In genomic region chr20:38283236-38283635, GRCh38 we compare ENCODE assay signal across 19 cellular contexts. TPM values are rescaled to one million over a fixed set of nuclear protein-coding genes. Genes with fewer than 3 reads are reported as not detected.
A peak's percentile ranks its signal among the peaks of the same experiment; 100 is the strongest.
DNase-seq lines count a peak whose midpoint lies in the region; ATAC-seq and TF ChIP-seq lines count a peak whose summit lies in the region.
"Had no signal": no experiment of that assay in that cellular context is flagged by ENCODE, and none has a peak within 500 bp of the region (broad histone marks: within the 10 kb centered on the region; RNA-seq: fewer than 3 reads in every experiment).

No MANE protein-coding gene starts in this region.

- H3K4me3 ChIP-seq in RWPE2 (ENCODE audit: severe bottlenecking): no peak overlapping the region
- H3K4me3 ChIP-seq in mesenchymal stem cell (ENCODE audit: insufficient read depth in 1 of 2, low read depth in 1 of 2, low read length in 2 of 2): no peak overlapping the region
- no peak overlapping the region for H3K4me3 ChIP-seq in breast epithelium
- no peak overlapping the region for H3K4me3 ChIP-seq in naive thymus-derived CD4-positive, alpha-beta T cell (ENCODE audit: low read length)
- H3K4me3 ChIP-seq: BLaER1, GM12878, GM23248 had no signal

- H3K4me1 ChIP-seq in RWPE2 (ENCODE audit: insufficient read depth, poor library complexity, severe bottlenecking) (peaks cover 5% of the 10 kb centered on the region), mesenchymal stem cell (ENCODE audit: control insufficient read depth, insufficient read depth, low read depth, low read length) (peaks cover 16% of the 10 kb centered on the region), breast epithelium (no peaks in the 10 kb centered on the region)
- no peaks in the 10 kb centered on the region for H3K4me1 ChIP-seq in naive thymus-derived CD4-positive, alpha-beta T cell (ENCODE audit: control insufficient read depth in 2 of 2, insufficient read depth in 2 of 2, low read length in 2 of 2)
- H3K4me1 ChIP-seq: Caco-2 had no signal

- H2BK12ac ChIP-seq in mesenchymal stem cell (ENCODE audit: low read length in 2 of 2): no peak overlapping the region

- H3K9ac ChIP-seq in mesenchymal stem cell (ENCODE audit: low read length): no peak overlapping the region
- H3K9ac ChIP-seq: BLaER1, GM23248 had no signal

- H2BK120ac ChIP-seq in mesenchymal stem cell (ENCODE audit: low read depth, low read length): no peak overlapping the region

- no peak overlapping the region for H3K4me3 Mint-ChIP-seq in naive thymus-derived CD4-positive, alpha-beta T cell
- H3K4me3 Mint-ChIP-seq: CD8-positive, alpha-beta memory T cell had no signal

- H2AK5ac ChIP-seq in mesenchymal stem cell (ENCODE audit: low read length, severe bottlenecking): no peak overlapping the region

- H3K27me3 ChIP-seq in RWPE2 (ENCODE audit: insufficient read depth, poor library complexity, severe bottlenecking) (no peaks in the 10 kb centered on the region), mesenchymal stem cell (ENCODE audit: control insufficient read depth in 1 of 2, insufficient read depth in 1 of 2, low read length in 2 of 2) (no peaks in the 10 kb centered on the region), breast epithelium (no peaks in the 10 kb centered on the region)
- no peaks in the 10 kb centered on the region for H3K27me3 ChIP-seq in naive thymus-derived CD4-positive, alpha-beta T cell (ENCODE audit: control insufficient read depth in 2 of 2, insufficient read depth in 2 of 2, low read length in 2 of 2)
- H3K27me3 ChIP-seq: BLaER1 had no signal

- H3K18ac ChIP-seq in mesenchymal stem cell (ENCODE audit: low read depth in 1 of 2, low read length in 2 of 2): no peak overlapping the region

- H4K91ac ChIP-seq in mesenchymal stem cell (ENCODE audit: low read length): no peak overlapping the region

- TF ChIP-seq CTCF in RWPE2 (IDR thresholded peaks at IDR 0.05; ENCODE audit: poor library complexity, severe bottlenecking): no peak
- TF ChIP-seq CTCF in breast epithelium (IDR thresholded peaks at IDR 0.05): no peak

- H4K8ac ChIP-seq in mesenchymal stem cell (ENCODE audit: low read length): peak overlapping the region; percentile 8

- WGBS in mesenchymal stem cell: 97% methylated on average over 2 of the region's 2 CpGs

- DNase-seq in NCI-H82 (lab: John Stamatoyannopoulos, UW) (peak; percentile 23), NCI-H82 treated with DMSO at 0.1 percent for 48 hours (lab: John Stamatoyannopoulos, UW; ENCODE audit: unreplicated experiment) (no peak), RWPE2 (ENCODE audit: low spot score) (peak; percentile 70), mesenchymal stem cell (no peak), posterior vena cava (ENCODE audit: low spot score) (peak; percentile 52), breast epithelium (ENCODE audit: low spot score in 2 of 2) (no peak)
- DNase-seq in activated CD4-positive, alpha-beta T cell treated with anti-CD3 and anti-CD28 coated beads for 48 hours: no peak
- DNase-seq in naive thymus-derived CD4-positive, alpha-beta T cell: no peak
- DNase-seq: 8988T; AML-193; CD8-positive, alpha-beta memory T cell; DMS79; GM23248 had no signal

- H3K4me1 Mint-ChIP-seq in naive thymus-derived CD4-positive, alpha-beta T cell: peaks cover 0 to 4% (median 0%) of the 10 kb centered on the region in 7 donors

- peaks cover 8 to 29% (median 18%) of the 10 kb centered on the region in 5 donors for H3K27me3 Mint-ChIP-seq in naive thymus-derived CD4-positive, alpha-beta T cell

- POLR2A ChIA-PET in naive thymus-derived CD4-positive, alpha-beta T cell (lab: Charles Lee): no interaction called here

- no peak for TF ChIP-seq POLR2A in breast epithelium (IDR thresholded peaks at IDR 0.05)

- H2BK5ac ChIP-seq in mesenchymal stem cell (ENCODE audit: low read depth, low read length, poor library complexity, severe bottlenecking): no peak overlapping the region

- H3K27ac ChIP-seq in RWPE2 (ENCODE audit: poor library complexity, severe bottlenecking): no peak overlapping the region
- H3K27ac ChIP-seq in mesenchymal stem cell (ENCODE audit: low read length, poor library complexity, severe bottlenecking): no peak overlapping the region
- H3K27ac ChIP-seq in breast epithelium: no peak overlapping the region
- H3K27ac ChIP-seq in naive thymus-derived CD4-positive, alpha-beta T cell (ENCODE audit: low read depth, low read length): no peak overlapping the region
- H3K27ac ChIP-seq: BLaER1, GM23248, HL-60 had no signal

- H3K79me1 ChIP-seq in mesenchymal stem cell (replicated peaks; ENCODE audit: low read length, poor library complexity, severe bottlenecking): no peaks in the 10 kb centered on the region

- no peak overlapping the region for H2BK15ac ChIP-seq in mesenchymal stem cell (ENCODE audit: low read depth, poor library complexity, severe bottlenecking)

- H3K36me3 Mint-ChIP-seq in naive thymus-derived CD4-positive, alpha-beta T cell: no peaks in the 10 kb centered on the region
- H3K36me3 Mint-ChIP-seq: CD8-positive, alpha-beta memory T cell had no signal

- H3K36me3 ChIP-seq in RWPE2 (ENCODE audit: low read depth): no peaks in the 10 kb centered on the region
- no peaks in the 10 kb centered on the region for H3K36me3 ChIP-seq in mesenchymal stem cell (ENCODE audit: control insufficient read depth in 1 of 2, insufficient read depth in 2 of 2, low read depth in 1 of 2, low read length in 2 of 2)
- no peaks in the 10 kb centered on the region for H3K36me3 ChIP-seq in breast epithelium
- H3K36me3 ChIP-seq in naive thymus-derived CD4-positive, alpha-beta T cell (ENCODE audit: control insufficient read depth in 2 of 3, insufficient read depth in 3 of 3, low read length in 3 of 3): no peaks in the 10 kb centered on the region
- H3K36me3 ChIP-seq: BLaER1 had no signal

- no peak overlapping the region for H2AFZ ChIP-seq in mesenchymal stem cell (ENCODE audit: low read depth, low read length)
- H2AFZ ChIP-seq: GM23248 had no signal

- peaks cover 0 to 3% (median 0%) of the 10 kb centered on the region in 11 donors for H3K9me3 Mint-ChIP-seq in naive thymus-derived CD4-positive, alpha-beta T cell
- H3K9me3 Mint-ChIP-seq: CD8-positive, alpha-beta memory T cell had no signal

- no peak overlapping the region for H3K4me2 ChIP-seq in mesenchymal stem cell (ENCODE audit: low read length, poor library complexity, severe bottlenecking)
- H3K4me2 ChIP-seq: BLaER1 had no signal

- H3K9me3 ChIP-seq in RWPE2 (ENCODE audit: severe bottlenecking) (peaks cover 3% of the 10 kb centered on the region), mesenchymal stem cell (ENCODE audit: control insufficient read depth, low read length) (peaks cover 9% of the 10 kb centered on the region), breast epithelium (no peaks in the 10 kb centered on the region)
- H3K9me3 ChIP-seq in naive thymus-derived CD4-positive, alpha-beta T cell (ENCODE audit: control insufficient read depth in 2 of 3, low read length in 3 of 3): no peaks in the 10 kb centered on the region

- H3K4ac ChIP-seq in mesenchymal stem cell (ENCODE audit: low read depth in 1 of 2, low read length in 2 of 2): peak overlapping the region in 1 of 2 experiments; percentile 9

- H3K14ac ChIP-seq in mesenchymal stem cell (ENCODE audit: low read length in 2 of 2): peak overlapping the region in 1 of 2 experiments; percentile 11

- no peak overlapping the region for H3K23ac ChIP-seq in mesenchymal stem cell (ENCODE audit: low read length in 2 of 2)

- ATAC-seq in RWPE2 (ENCODE audit: low read depth): no peak
- no peak for ATAC-seq in naive thymus-derived CD4-positive, alpha-beta T cell
- ATAC-seq: GM12878, HCT116 had no signal

- no peak overlapping the region for H3K27ac Mint-ChIP-seq in naive thymus-derived CD4-positive, alpha-beta T cell
- H3K27ac Mint-ChIP-seq: CD8-positive, alpha-beta memory T cell had no signal

- intact Hi-C loops in posterior vena cava (cut with DNase I): no loop called here
- intact Hi-C loops in breast epithelium (cut with DNase I; ENCODE audit: low total_unique reads): no loop called here
- intact Hi-C loops in naive thymus-derived CD4-positive, alpha-beta T cell (cut with micrococcal nuclease): no loop called here

- CTCF ChIA-PET in naive thymus-derived CD4-positive, alpha-beta T cell (lab: Charles Lee): no interaction called here

RNA-seq across cellular contexts. Expression of gene BPI, which starts 20.7 kb away (rescaled TPM):
- not detected for polyA plus RNA-seq in mesenchymal stem cell (2013, experiment 1 of 2)
- not detected for polyA plus RNA-seq in mesenchymal stem cell (2013, experiment 2 of 2)
- total RNA-seq in posterior vena cava (under 1 TPM; 0.14 to 0.65 TPM), breast epithelium (under 1 TPM in 1 of 3 donors, not detected in 2; 0.59 TPM)
- 1 to 10 TPM in 1 of 5 experiments, under 1 TPM in 1, not detected in 3; 0.29 to 2.4 TPM for total RNA-seq in naive thymus-derived CD4-positive, alpha-beta T cell
- not detected for polyA plus RNA-seq in naive thymus-derived CD4-positive, alpha-beta T cell
- total RNA-seq: Caco-2; CD8-positive, alpha-beta memory T cell; G401; GM12878; GM23248 had no signal
- polyA plus RNA-seq: CD8-positive, alpha-beta memory T cell; GM12878 had no signal

RNA-seq across cellular contexts. Expression of gene KIAA1755, which starts 22.7 kb away (rescaled TPM):
- 0.50 TPM for polyA plus RNA-seq in mesenchymal stem cell (2013, experiment 1 of 2)
- polyA plus RNA-seq in mesenchymal stem cell (2013, experiment 2 of 2): 0.40 TPM
- 10 to 100 TPM; 12.9 to 18.6 TPM for total RNA-seq in posterior vena cava
- total RNA-seq in breast epithelium: 1 to 10 TPM; 2.1 to 5.1 (median 4.3) TPM
- not detected for total RNA-seq in naive thymus-derived CD4-positive, alpha-beta T cell
- not detected for polyA plus RNA-seq in naive thymus-derived CD4-positive, alpha-beta T cell
- total RNA-seq: CD8-positive, alpha-beta memory T cell; G401; GM12878 had no signal
- polyA plus RNA-seq: CD8-positive, alpha-beta memory T cell; GM12878 had no signal

Comparison
In these comparisons a context has a peak if more than half of its experiments do, and no peak if none do; other contexts are left out.
1. DNase-seq: peak in NCI-H82 (single experiment), RWPE2 (single experiment) and posterior vena cava (single experiment); none in NCI-H82 treated with DMSO at 0.1 percent for 48 hours (single experiment), mesenchymal stem cell (single experiment), breast epithelium (0 of 2), activated CD4-positive, alpha-beta T cell treated with anti-CD3 and anti-CD28 coated beads for 48 hours (single experiment) and naive thymus-derived CD4-positive, alpha-beta T cell (0 of 9).